ENCODE assay signal across 26 cellular contexts in genomic region chr6:87561012-87561411, GRCh38.
"Had no signal": no experiment of that assay in that cellular context is flagged by ENCODE, and none has a peak within 500 bp of the region (broad histone marks: within the 10 kb centered on the region; RNA-seq: fewer than 3 reads in every experiment).

No MANE protein-coding gene starts in this region.

- ATAC-seq: activated CD8-positive, alpha-beta T cell treated with anti-CD3 and anti-CD28 coated beads, Interleukin-2, amount 10 ng/mL, durations not matched to agents 7 days and 5 days; left ventricle myocardium superior; naive thymus-derived CD4-positive, alpha-beta T cell; sciatic nerve had no signal

- H3K4me1 ChIP-seq: ascending aorta, vagina had no signal

- DNase-seq: activated CD4-positive, alpha-beta T cell treated with anti-CD3 and anti-CD28 coated beads for 1 hour; activated CD4-positive, alpha-beta T cell treated with anti-CD3 and anti-CD28 coated beads, Interleukin-2, amount 50 U/mL, for 1 hour; activated CD8-positive, alpha-beta T cell treated with anti-CD3 and anti-CD28 coated beads, Interleukin-2, amount 10 ng/mL, durations not matched to agents 7 days and 5 days; activated gamma-delta T cell; adrenal gland; effector memory CD4-positive, alpha-beta T cell; hippocampal formation; left ventricle myocardium superior; naive thymus-derived CD4-positive, alpha-beta T cell; occipital lobe; posterior cingulate gyrus; stimulated activated CD4-positive, alpha-beta T cell treated with anti-CD3 and anti-CD28 coated beads, Interleukin-15, amount 100 ng/mL, for 24 hours; stimulated activated CD8-positive, alpha-beta memory T cell treated with anti-CD3 and anti-CD28 coated beads, Interleukin-4, amount 100 ng/mL, for 48 hours; stimulated activated naive CD4-positive, alpha-beta T cell treated with Interleukin-2 at 50 U/mL for 16 hours had no signal

- H3K4me3 ChIP-seq: adrenal gland, ascending aorta, smooth muscle cell, thoracic aorta, vagina had no signal

- H3K27ac Mint-ChIP-seq: activated CD8-positive, alpha-beta T cell treated with anti-CD3 and anti-CD28 coated beads, Interleukin-2, amount 10 ng/mL, durations not matched to agents 7 days and 5 days; activated naive CD4-positive, alpha-beta T cell treated with anti-CD3 and anti-CD28 coated beads, Interleukin-2, amount 50 U/mL, for 24 hours; activated T-helper 1 cell treated with anti-CD3 and anti-CD28 coated beads, Interleukin-12 subunit alpha, Interleukin-12 subunit beta, Interleukin-2, Interleukin-4 antibody, amounts not matched to agents 30 ng/mL and 10 ng/mL and 1 ng/mL, durations not matched to agents 14 hours and 24 hours and 36 hours; memory B cell; T-helper 2 cell treated with Interferon-gamma antibody and Interleukin-4, amounts not matched to agents 5 μg/mL and 100 μg/mL, for 36 hours; type B pancreatic cell had no signal

- H3K9me3 ChIP-seq: adrenal gland, ascending aorta, thoracic aorta, vagina had no signal

- H3K27ac ChIP-seq: adrenal gland, ascending aorta, thoracic aorta, vagina, VCaP had no signal

- H3K27me3 ChIP-seq: adrenal gland, ascending aorta, vagina had no signal

- H3K27me3 Mint-ChIP-seq: activated naive CD4-positive, alpha-beta T cell treated with anti-CD3 and anti-CD28 coated beads, Interleukin-2, amount 50 U/mL, for 24 hours; memory B cell; naive thymus-derived CD4-positive, alpha-beta T cell; type B pancreatic cell had no signal

- H3K4me3 Mint-ChIP-seq: activated CD8-positive, alpha-beta T cell treated with anti-CD3 and anti-CD28 coated beads, Interleukin-2, amount 10 ng/mL, durations not matched to agents 7 days and 5 days; activated naive CD4-positive, alpha-beta T cell treated with anti-CD3 and anti-CD28 coated beads, Interleukin-2, amount 50 U/mL, for 24 hours; activated T-helper 1 cell treated with anti-CD3 and anti-CD28 coated beads, Interleukin-12 subunit alpha, Interleukin-12 subunit beta, Interleukin-2, Interleukin-4 antibody, amounts not matched to agents 30 ng/mL and 10 ng/mL and 1 ng/mL, durations not matched to agents 14 hours and 24 hours and 36 hours; memory B cell; naive thymus-derived CD4-positive, alpha-beta T cell; neural crest cell; T-helper 2 cell treated with Interferon-gamma antibody and Interleukin-4, amounts not matched to agents 5 μg/mL and 100 μg/mL, for 36 hours; type B pancreatic cell had no signal

- H3K4me1 Mint-ChIP-seq: neural crest cell had no signal

- H3K4me2 ChIP-seq: smooth muscle cell had no signal

- H3K9me3 Mint-ChIP-seq: activated naive CD4-positive, alpha-beta T cell treated with anti-CD3 and anti-CD28 coated beads, Interleukin-2, amount 50 U/mL, for 24 hours; activated T-helper 1 cell treated with anti-CD3 and anti-CD28 coated beads, Interleukin-12 subunit alpha, Interleukin-12 subunit beta, Interleukin-2, Interleukin-4 antibody, amounts not matched to agents 30 ng/mL and 10 ng/mL and 1 ng/mL, durations not matched to agents 14 hours and 24 hours and 36 hours; memory B cell; naive thymus-derived CD4-positive, alpha-beta T cell; neural crest cell; T-helper 2 cell treated with Interferon-gamma antibody and Interleukin-4, amounts not matched to agents 5 μg/mL and 100 μg/mL, for 36 hours; type B pancreatic cell had no signal
